Comparison of ENCODE assay signal across 1 cellular context in the genomic region with DNA sequence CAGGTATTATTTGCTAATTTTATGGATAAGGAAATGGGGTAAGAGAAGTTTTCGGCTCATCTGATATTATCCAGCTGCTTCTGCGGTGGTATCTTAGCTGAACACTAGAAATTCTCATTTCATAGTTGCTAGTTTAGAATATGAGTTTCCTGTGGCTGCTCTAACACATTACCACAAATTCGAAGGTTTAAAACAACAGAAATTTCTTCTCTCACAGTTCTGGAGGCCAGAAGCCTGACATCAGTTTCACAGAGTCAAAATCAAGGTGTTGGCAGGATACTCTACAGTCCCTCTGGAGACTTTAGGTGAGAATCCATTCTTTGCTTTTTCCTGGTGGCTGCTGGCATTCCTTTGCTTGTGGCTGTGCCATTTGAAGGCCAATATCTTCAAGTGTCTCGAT.
TF ChIP-seq lines count a peak whose summit lies in the region.

No MANE protein-coding gene starts in this region.

TF ChIP-seq in HEK293, 187 proteins besides CTCF, POLR2A, EP300 and RAD21 (continued from another document):
- TF ChIP-seq ZNF510 (tag by site-specific recombination; IDR thresholded peaks at IDR 0.05; ENCODE audit: insufficient replicate concordance) (no peak), ZNF426 (tag by site-specific recombination; IDR thresholded peaks at IDR 0.05) (no peak), ZNF777 (tag by site-specific recombination; IDR thresholded peaks at IDR 0.05; ENCODE audit: borderline replicate concordance) (no peak)
